In the genomic region with DNA sequence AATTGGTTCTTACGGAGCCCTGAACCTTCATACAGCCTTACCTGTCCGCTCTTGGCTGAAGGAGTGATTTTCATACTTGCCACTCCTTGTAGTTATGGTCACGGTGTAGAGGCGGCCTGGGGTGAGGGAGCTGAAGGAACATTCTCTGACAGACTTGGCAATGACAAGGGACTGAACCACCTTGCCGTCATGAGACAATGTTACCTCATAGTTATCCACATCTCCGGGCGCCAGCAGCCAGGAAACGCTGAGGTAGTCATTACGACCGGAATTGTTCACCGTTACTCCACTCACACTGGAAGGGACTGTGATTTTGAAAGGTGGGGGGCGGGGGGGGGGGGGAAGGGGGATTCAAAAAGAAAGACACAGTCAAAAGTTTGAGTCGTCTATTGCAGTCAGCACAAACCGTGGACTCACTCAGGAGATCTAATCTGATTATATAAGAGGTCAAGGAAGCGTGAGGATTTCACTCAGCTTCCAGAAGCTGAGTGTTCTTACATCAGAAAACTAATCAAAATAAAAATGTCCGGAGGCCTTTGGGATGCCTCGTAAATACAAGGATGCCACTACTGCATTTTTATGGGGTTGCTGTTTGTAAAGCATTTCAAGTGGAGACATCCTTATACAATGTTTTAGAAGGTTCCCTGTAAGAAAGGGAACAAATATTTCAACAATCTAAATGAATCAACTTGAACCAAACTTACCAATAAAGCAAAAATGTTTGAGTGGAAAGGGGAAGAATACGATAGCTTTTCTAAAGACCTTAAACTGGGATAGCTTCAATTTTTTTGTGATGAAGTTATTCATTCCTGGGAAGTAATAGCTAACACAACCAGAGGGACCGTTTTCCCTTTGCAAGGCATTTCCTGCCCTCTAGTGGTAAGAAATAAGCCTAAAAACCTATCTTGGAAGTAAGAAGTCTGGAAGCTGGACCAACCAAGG, we compare ENCODE assay signal across 8 cellular contexts.
DNase-seq lines count a peak whose midpoint lies in the region; ATAC-seq, FAIRE-seq and TF ChIP-seq lines count a peak whose summit lies in the region.

No MANE protein-coding gene starts in this region.

- in situ Hi-C loops in Panc1 (cut with HindIII; ENCODE audit: low pct_unique_long_range_greater_than_20kb, low sequenced_read_pairs), result no loop called here

- H3K4me3 ChIP-seq in Loucy (ENCODE audit: low read length, poor library complexity, severe bottlenecking), result no peak overlapping the region
- H3K4me3 ChIP-seq in Panc1 (ENCODE audit: low read depth in 2 of 2, low read length in 2 of 2), result no peak overlapping the region

- no peak overlapping the region for H3K4me2 ChIP-seq in Loucy (ENCODE audit: low read depth, low read length, poor library complexity, severe bottlenecking)

- intact Hi-C loops in Panc1 (cut with micrococcal nuclease; ENCODE audit: unreplicated experiment), result loop anchor here (2.0 to 5.0 kb wide), 4 partner anchors 209 to 804 kb away; a partner anchor contains a TSS

- no TSS peak for BruUV-seq in Panc1 (replicated peaks; lab: Mats Ljungman, UMichigan)

- H2AFZ ChIP-seq in Loucy (ENCODE audit: low read length), result no peak overlapping the region

- FAIRE-seq in endometrium (lab: Jason Lieb, UNC), result peak; percentile 93

- TF ChIP-seq CTCF in Loucy (conservative IDR thresholded peaks at IDR 0.05; ENCODE audit: low read length) (peak; percentile 94), Panc1 (IDR thresholded peaks at IDR 0.05) (peak; percentile 71; the same call in 1 of the 2 replicates)

- CTCF ChIA-PET in Panc1 (lab: Charles Lee), result interaction anchor here (1.0 to 1.1 kb wide), 2 partner anchors 146 to 697 kb away, joined by 3 read pairs; no protein-coding TSS in a partner anchor

- H3K27ac ChIP-seq in Panc1 (ENCODE audit: low read length), result no peak overlapping the region

- H3K36me3 ChIP-seq in Loucy (ENCODE audit: insufficient read depth, low read length) (no peaks in the 10 kb centered on the region), Panc1 (ENCODE audit: control insufficient read depth, insufficient read depth, low read length) (no peaks in the 10 kb centered on the region)

- H3K79me2 ChIP-seq in Loucy (ENCODE audit: insufficient read depth, low read length), result no peaks in the 10 kb centered on the region

- H3K27me3 ChIP-seq in Loucy (ENCODE audit: insufficient read depth, low read length, poor library complexity, severe bottlenecking) (no peaks in the 10 kb centered on the region), Panc1 (ENCODE audit: control insufficient read depth, insufficient read depth, low read length) (no peaks in the 10 kb centered on the region; the same call in 1 of the 2 replicates)

- H3K9me3 ChIP-seq in Loucy (ENCODE audit: insufficient read depth, low read depth, low read length) (no peaks in the 10 kb centered on the region), Panc1 (ENCODE audit: control insufficient read depth, insufficient read depth, low read depth, low read length) (no peaks in the 10 kb centered on the region)

- H4K20me1 ChIP-seq in Loucy (ENCODE audit: insufficient read depth, low read length, poor library complexity, severe bottlenecking), result no peaks in the 10 kb centered on the region

- H3K9me2 ChIP-seq in Loucy (replicated peaks; ENCODE audit: low read depth, low read length), result no peaks in the 10 kb centered on the region

- H3K4me1 ChIP-seq in Loucy (ENCODE audit: insufficient read depth, low read length, poor library complexity, severe bottlenecking) (no peaks in the 10 kb centered on the region), Panc1 (ENCODE audit: control insufficient read depth, insufficient read depth, low read length) (no peaks in the 10 kb centered on the region)

- H3F3A ChIP-seq in Loucy (ENCODE audit: low read depth), result no peaks in the 10 kb centered on the region

- DNase-seq in COR-L47 (lab: John Stamatoyannopoulos, UW) (peak; percentile 80), Panc1 (ENCODE audit: low read depth, low spot score) (peak; percentile 45), midbrain (lab: John Stamatoyannopoulos, UW) (peak; percentile 89), UCSD-AML1 (lab: John Stamatoyannopoulos, UW; ENCODE audit: unreplicated experiment) (no peak)

- H3K9ac ChIP-seq in Loucy (ENCODE audit: low read depth, low read length, poor library complexity, severe bottlenecking), result no peak overlapping the region

- peak; percentile 85 for ATAC-seq in GM19467 (IDR thresholded peaks at IDR 0.05; ENCODE audit: unreplicated experiment)
- ATAC-seq in Panc1, result peak; percentile 94
- no peak for ATAC-seq in HG03521 (IDR thresholded peaks at IDR 0.05; ENCODE audit: unreplicated experiment)

- POLR2A ChIA-PET in Panc1 (lab: Charles Lee), result no interaction called here
